1 cellular context compared by ENCODE assay signal in the genomic region with DNA sequence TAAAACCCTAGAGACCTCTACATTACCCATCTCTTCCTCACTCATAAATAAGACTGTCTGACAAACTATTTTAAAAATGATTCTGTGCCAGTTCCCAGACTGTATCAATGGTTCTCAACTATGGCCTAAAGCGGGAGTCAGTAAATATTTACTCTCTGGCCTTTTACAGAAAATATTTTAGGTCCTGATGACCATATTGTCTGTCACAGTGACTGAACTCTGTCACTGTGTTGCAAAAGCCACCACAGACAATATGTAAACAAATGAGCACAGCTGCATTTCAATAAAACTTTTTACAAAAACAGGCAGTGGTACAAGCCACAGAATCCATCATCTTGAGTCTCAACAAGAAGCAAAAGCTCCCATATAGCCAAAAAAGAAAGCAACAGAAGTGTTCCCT.
TF ChIP-seq lines count a peak whose summit lies in the region.

No MANE protein-coding gene starts in this region.

TF ChIP-seq in HepG2, 621 proteins besides CTCF, POLR2A, EP300 and RAD21 (continued from another document and continues in another):
- TF ChIP-seq, protein P1, sequence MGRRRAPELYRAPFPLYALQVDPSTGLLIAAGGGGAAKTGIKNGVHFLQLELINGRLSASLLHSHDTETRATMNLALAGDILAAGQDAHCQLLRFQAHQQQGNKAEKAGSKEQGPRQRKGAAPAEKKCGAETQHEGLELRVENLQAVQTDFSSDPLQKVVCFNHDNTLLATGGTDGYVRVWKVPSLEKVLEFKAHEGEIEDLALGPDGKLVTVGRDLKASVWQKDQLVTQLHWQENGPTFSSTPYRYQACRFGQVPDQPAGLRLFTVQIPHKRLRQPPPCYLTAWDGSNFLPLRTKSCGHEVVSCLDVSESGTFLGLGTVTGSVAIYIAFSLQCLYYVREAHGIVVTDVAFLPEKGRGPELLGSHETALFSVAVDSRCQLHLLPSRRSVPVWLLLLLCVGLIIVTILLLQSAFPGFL (CRISPR knock-in tag; IDR thresholded peaks at IDR 0.05), result no peak
- TF ChIP-seq, protein P2, sequence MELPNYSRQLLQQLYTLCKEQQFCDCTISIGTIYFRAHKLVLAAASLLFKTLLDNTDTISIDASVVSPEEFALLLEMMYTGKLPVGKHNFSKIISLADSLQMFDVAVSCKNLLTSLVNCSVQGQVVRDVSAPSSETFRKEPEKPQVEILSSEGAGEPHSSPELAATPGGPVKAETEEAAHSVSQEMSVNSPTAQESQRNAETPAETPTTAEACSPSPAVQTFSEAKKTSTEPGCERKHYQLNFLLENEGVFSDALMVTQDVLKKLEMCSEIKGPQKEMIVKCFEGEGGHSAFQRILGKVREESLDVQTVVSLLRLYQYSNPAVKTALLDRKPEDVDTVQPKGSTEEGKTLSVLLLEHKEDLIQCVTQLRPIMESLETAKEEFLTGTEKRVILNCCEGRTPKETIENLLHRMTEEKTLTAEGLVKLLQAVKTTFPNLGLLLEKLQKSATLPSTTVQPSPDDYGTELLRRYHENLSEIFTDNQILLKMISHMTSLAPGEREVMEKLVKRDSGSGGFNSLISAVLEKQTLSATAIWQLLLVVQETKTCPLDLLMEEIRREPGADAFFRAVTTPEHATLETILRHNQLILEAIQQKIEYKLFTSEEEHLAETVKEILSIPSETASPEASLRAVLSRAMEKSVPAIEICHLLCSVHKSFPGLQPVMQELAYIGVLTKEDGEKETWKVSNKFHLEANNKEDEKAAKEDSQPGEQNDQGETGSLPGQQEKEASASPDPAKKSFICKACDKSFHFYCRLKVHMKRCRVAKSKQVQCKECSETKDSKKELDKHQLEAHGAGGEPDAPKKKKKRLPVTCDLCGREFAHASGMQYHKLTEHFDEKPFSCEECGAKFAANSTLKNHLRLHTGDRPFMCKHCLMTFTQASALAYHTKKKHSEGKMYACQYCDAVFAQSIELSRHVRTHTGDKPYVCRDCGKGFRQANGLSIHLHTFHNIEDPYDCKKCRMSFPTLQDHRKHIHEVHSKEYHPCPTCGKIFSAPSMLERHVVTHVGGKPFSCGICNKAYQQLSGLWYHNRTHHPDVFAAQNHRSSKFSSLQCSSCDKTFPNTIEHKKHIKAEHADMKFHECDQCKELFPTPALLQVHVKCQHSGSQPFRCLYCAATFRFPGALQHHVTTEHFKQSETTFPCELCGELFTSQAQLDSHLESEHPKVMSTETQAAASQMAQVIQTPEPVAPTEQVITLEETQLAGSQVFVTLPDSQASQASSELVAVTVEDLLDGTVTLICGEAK (IDR thresholded peaks at IDR 0.05), result no peak; the same call in 1 of the 2 replicates
- TF ChIP-seq, protein P2 (CRISPR knock-in tag; IDR thresholded peaks at IDR 0.05), result peak; percentile 71; the same call in 1 of the 2 replicates
- TF ChIP-seq, protein P3, sequence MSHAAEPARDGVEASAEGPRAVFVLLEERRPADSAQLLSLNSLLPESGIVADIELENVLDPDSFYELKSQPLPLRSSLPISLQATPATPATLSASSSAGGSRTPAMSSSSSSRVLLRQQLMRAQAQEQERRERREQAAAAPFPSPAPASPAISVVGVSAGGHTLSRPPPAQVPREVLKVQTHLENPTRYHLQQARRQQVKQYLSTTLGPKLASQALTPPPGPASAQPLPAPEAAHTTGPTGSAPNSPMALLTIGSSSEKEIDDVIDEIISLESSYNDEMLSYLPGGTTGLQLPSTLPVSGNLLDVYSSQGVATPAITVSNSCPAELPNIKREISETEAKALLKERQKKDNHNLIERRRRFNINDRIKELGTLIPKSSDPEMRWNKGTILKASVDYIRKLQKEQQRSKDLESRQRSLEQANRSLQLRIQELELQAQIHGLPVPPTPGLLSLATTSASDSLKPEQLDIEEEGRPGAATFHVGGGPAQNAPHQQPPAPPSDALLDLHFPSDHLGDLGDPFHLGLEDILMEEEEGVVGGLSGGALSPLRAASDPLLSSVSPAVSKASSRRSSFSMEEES (CRISPR knock-in tag; IDR thresholded peaks at IDR 0.05), result peak; percentile 34; the same call in 1 of the 2 replicates
- TF ChIP-seq AGO1 (IDR thresholded peaks at IDR 0.05; ENCODE audit: low read depth, low read length, poor library complexity, severe bottlenecking) (no peak), KLF13 (CRISPR knock-in tag; IDR thresholded peaks at IDR 0.05) (no peak), KDM6A (CRISPR knock-in tag; IDR thresholded peaks at IDR 0.05; ENCODE audit: low read depth) (peak; percentile 58), TCF7 (IDR thresholded peaks at IDR 0.05; ENCODE audit: low read depth) (no peak), ZFP62 (CRISPR knock-in tag; IDR thresholded peaks at IDR 0.05) (no peak), HNRNPLL (IDR thresholded peaks at IDR 0.05; ENCODE audit: low read depth, low read length, poor library complexity, severe bottlenecking) (no peak), RCOR2 (CRISPR knock-in tag; IDR thresholded peaks at IDR 0.05) (peak; percentile 79; the same call in 1 of the 2 replicates), MEIS2 (CRISPR knock-in tag; IDR thresholded peaks at IDR 0.05) (peak; percentile 66; the same call in 1 of the 2 replicates), PHB2 (IDR thresholded peaks at IDR 0.05; ENCODE audit: partially characterized antibody) (no peak), HMG20A (CRISPR knock-in tag; IDR thresholded peaks at IDR 0.05; ENCODE audit: borderline replicate concordance) (peak; percentile 91), MAFG (CRISPR knock-in tag; IDR thresholded peaks at IDR 0.05) (no peak), ARNT (IDR thresholded peaks at IDR 0.05) (no peak), MAZ (IDR thresholded peaks at IDR 0.05; ENCODE audit: borderline replicate concordance, low read depth, low read length) (no peak), MAZ (CRISPR knock-in tag; IDR thresholded peaks at IDR 0.05; ENCODE audit: low read depth) (no peak), ZNF619 (CRISPR knock-in tag; IDR thresholded peaks at IDR 0.05) (no peak), SKI (IDR thresholded peaks at IDR 0.05; ENCODE audit: partially characterized antibody) (peak; percentile 96), SCMH1 (CRISPR knock-in tag; IDR thresholded peaks at IDR 0.05; ENCODE audit: borderline replicate concordance) (no peak), CBX1 (IDR thresholded peaks at IDR 0.05; ENCODE audit: low read depth) (no peak), TARDBP (CRISPR knock-in tag; IDR thresholded peaks at IDR 0.05) (no peak), SRSF1 (optimal IDR thresholded peaks at IDR 0.05; ENCODE audit: low read depth, low read length) (no peak), KMT2B (CRISPR knock-in tag; IDR thresholded peaks at IDR 0.05) (peak; percentile 46; the same call in 1 of the 2 replicates), TBX3 (IDR thresholded peaks at IDR 0.05; ENCODE audit: borderline replicate concordance) (0 out of 2 replicates have a peak, but pooled peaks have one; percentile 21), FOXP1 (IDR thresholded peaks at IDR 0.05) (peak; percentile 81), FOXP1 (CRISPR knock-in tag; IDR thresholded peaks at IDR 0.05) (peak; percentile 94), CEBPB (IDR thresholded peaks at IDR 0.05; ENCODE audit: borderline replicate concordance, low read depth, low read length) (peak; percentile 94), HDAC1 (CRISPR knock-in tag; IDR thresholded peaks at IDR 0.05) (peak; percentile 40)
- TF ChIP-seq, protein P4, sequence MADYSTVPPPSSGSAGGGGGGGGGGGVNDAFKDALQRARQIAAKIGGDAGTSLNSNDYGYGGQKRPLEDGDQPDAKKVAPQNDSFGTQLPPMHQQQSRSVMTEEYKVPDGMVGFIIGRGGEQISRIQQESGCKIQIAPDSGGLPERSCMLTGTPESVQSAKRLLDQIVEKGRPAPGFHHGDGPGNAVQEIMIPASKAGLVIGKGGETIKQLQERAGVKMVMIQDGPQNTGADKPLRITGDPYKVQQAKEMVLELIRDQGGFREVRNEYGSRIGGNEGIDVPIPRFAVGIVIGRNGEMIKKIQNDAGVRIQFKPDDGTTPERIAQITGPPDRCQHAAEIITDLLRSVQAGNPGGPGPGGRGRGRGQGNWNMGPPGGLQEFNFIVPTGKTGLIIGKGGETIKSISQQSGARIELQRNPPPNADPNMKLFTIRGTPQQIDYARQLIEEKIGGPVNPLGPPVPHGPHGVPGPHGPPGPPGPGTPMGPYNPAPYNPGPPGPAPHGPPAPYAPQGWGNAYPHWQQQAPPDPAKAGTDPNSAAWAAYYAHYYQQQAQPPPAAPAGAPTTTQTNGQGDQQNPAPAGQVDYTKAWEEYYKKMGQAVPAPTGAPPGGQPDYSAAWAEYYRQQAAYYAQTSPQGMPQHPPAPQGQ (CRISPR knock-in tag; IDR thresholded peaks at IDR 0.05; ENCODE audit: borderline replicate concordance), result no peak
- TF ChIP-seq, protein P5, sequence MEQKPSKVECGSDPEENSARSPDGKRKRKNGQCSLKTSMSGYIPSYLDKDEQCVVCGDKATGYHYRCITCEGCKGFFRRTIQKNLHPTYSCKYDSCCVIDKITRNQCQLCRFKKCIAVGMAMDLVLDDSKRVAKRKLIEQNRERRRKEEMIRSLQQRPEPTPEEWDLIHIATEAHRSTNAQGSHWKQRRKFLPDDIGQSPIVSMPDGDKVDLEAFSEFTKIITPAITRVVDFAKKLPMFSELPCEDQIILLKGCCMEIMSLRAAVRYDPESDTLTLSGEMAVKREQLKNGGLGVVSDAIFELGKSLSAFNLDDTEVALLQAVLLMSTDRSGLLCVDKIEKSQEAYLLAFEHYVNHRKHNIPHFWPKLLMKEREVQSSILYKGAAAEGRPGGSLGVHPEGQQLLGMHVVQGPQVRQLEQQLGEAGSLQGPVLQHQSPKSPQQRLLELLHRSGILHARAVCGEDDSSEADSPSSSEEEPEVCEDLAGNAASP (CRISPR knock-in tag; IDR thresholded peaks at IDR 0.05; ENCODE audit: borderline replicate concordance), result peak; percentile 62
- TF ChIP-seq, protein P6, sequence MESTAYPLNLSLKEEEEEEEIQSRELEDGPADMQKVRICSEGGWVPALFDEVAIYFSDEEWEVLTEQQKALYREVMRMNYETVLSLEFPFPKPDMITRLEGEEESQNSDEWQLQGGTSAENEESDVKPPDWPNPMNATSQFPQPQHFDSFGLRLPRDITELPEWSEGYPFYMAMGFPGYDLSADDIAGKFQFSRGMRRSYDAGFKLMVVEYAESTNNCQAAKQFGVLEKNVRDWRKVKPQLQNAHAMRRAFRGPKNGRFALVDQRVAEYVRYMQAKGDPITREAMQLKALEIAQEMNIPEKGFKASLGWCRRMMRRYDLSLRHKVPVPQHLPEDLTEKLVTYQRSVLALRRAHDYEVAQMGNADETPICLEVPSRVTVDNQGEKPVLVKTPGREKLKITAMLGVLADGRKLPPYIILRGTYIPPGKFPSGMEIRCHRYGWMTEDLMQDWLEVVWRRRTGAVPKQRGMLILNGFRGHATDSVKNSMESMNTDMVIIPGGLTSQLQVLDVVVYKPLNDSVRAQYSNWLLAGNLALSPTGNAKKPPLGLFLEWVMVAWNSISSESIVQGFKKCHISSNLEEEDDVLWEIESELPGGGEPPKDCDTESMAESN (CRISPR knock-in tag; conservative IDR thresholded peaks at IDR 0.05), result 0 out of 2 replicates have a peak, but pooled peaks have one; percentile 45
- TF ChIP-seq, protein P7, sequence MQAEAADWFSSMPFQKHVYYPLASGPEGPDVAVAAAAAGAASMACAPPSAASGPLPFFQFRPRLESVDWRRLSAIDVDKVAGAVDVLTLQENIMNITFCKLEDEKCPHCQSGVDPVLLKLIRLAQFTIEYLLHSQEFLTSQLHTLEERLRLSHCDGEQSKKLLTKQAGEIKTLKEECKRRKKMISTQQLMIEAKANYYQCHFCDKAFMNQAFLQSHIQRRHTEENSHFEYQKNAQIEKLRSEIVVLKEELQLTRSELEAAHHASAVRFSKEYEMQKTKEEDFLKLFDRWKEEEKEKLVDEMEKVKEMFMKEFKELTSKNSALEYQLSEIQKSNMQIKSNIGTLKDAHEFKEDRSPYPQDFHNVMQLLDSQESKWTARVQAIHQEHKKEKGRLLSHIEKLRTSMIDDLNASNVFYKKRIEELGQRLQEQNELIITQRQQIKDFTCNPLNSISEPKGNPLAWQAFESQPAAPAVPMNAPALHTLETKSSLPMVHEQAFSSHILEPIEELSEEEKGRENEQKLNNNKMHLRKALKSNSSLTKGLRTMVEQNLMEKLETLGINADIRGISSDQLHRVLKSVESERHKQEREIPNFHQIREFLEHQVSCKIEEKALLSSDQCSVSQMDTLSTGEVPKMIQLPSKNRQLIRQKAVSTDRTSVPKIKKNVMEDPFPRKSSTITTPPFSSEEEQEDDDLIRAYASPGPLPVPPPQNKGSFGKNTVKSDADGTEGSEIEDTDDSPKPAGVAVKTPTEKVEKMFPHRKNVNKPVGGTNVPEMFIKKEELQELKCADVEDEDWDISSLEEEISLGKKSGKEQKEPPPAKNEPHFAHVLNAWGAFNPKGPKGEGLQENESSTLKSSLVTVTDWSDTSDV (CRISPR knock-in tag; IDR thresholded peaks at IDR 0.05), result no peak
- TF ChIP-seq, protein P8, sequence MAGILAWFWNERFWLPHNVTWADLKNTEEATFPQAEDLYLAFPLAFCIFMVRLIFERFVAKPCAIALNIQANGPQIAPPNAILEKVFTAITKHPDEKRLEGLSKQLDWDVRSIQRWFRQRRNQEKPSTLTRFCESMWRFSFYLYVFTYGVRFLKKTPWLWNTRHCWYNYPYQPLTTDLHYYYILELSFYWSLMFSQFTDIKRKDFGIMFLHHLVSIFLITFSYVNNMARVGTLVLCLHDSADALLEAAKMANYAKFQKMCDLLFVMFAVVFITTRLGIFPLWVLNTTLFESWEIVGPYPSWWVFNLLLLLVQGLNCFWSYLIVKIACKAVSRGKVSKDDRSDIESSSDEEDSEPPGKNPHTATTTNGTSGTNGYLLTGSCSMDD (CRISPR knock-in tag; IDR thresholded peaks at IDR 0.05), result no peak
